ENCODE assay signal across 1 cellular context in genomic region chr4:122152699-122153328, GRCh38.
TF ChIP-seq lines count a peak whose summit lies in the region.

No MANE protein-coding gene starts in this region.

TF ChIP-seq in GM23338, 12 proteins besides CTCF, POLR2A, EP300 and RAD21 (continued from another document):
- TF ChIP-seq EZH2phosphoT487 (IDR thresholded peaks at IDR 0.05; ENCODE audit: unreplicated experiment) = no peak
- TF ChIP-seq, protein P1, sequence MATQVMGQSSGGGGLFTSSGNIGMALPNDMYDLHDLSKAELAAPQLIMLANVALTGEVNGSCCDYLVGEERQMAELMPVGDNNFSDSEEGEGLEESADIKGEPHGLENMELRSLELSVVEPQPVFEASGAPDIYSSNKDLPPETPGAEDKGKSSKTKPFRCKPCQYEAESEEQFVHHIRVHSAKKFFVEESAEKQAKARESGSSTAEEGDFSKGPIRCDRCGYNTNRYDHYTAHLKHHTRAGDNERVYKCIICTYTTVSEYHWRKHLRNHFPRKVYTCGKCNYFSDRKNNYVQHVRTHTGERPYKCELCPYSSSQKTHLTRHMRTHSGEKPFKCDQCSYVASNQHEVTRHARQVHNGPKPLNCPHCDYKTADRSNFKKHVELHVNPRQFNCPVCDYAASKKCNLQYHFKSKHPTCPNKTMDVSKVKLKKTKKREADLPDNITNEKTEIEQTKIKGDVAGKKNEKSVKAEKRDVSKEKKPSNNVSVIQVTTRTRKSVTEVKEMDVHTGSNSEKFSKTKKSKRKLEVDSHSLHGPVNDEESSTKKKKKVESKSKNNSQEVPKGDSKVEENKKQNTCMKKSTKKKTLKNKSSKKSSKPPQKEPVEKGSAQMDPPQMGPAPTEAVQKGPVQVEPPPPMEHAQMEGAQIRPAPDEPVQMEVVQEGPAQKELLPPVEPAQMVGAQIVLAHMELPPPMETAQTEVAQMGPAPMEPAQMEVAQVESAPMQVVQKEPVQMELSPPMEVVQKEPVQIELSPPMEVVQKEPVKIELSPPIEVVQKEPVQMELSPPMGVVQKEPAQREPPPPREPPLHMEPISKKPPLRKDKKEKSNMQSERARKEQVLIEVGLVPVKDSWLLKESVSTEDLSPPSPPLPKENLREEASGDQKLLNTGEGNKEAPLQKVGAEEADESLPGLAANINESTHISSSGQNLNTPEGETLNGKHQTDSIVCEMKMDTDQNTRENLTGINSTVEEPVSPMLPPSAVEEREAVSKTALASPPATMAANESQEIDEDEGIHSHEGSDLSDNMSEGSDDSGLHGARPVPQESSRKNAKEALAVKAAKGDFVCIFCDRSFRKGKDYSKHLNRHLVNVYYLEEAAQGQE (IDR thresholded peaks at IDR 0.05; ENCODE audit: unreplicated experiment) = no peak
